ENCODE assay signal across 2 cellular contexts in the genomic region with DNA sequence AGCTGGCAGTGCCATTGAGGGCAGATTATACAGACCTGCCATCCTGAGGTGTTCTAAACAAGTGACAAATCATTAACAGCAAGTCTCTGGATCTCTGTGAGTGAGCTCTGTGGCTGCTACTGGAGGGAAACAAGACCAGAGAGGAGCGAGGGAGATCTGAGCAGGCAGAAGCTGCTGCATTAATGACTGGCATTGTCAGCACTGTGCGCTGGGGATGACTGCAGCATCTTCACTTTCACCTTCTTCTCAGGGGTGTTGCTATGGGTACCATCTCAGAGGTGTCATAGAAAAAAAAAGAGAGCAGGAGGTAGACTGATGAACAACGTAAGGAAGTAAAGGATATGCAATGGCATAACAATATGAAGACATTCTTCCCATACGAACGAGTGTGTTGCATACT.
TF ChIP-seq lines count a peak whose summit lies in the region.

No MANE protein-coding gene starts in this region.

TF ChIP-seq in HepG2, 621 proteins besides CTCF, POLR2A, EP300 and RAD21 (continues in another document):
- TF ChIP-seq, protein P1, sequence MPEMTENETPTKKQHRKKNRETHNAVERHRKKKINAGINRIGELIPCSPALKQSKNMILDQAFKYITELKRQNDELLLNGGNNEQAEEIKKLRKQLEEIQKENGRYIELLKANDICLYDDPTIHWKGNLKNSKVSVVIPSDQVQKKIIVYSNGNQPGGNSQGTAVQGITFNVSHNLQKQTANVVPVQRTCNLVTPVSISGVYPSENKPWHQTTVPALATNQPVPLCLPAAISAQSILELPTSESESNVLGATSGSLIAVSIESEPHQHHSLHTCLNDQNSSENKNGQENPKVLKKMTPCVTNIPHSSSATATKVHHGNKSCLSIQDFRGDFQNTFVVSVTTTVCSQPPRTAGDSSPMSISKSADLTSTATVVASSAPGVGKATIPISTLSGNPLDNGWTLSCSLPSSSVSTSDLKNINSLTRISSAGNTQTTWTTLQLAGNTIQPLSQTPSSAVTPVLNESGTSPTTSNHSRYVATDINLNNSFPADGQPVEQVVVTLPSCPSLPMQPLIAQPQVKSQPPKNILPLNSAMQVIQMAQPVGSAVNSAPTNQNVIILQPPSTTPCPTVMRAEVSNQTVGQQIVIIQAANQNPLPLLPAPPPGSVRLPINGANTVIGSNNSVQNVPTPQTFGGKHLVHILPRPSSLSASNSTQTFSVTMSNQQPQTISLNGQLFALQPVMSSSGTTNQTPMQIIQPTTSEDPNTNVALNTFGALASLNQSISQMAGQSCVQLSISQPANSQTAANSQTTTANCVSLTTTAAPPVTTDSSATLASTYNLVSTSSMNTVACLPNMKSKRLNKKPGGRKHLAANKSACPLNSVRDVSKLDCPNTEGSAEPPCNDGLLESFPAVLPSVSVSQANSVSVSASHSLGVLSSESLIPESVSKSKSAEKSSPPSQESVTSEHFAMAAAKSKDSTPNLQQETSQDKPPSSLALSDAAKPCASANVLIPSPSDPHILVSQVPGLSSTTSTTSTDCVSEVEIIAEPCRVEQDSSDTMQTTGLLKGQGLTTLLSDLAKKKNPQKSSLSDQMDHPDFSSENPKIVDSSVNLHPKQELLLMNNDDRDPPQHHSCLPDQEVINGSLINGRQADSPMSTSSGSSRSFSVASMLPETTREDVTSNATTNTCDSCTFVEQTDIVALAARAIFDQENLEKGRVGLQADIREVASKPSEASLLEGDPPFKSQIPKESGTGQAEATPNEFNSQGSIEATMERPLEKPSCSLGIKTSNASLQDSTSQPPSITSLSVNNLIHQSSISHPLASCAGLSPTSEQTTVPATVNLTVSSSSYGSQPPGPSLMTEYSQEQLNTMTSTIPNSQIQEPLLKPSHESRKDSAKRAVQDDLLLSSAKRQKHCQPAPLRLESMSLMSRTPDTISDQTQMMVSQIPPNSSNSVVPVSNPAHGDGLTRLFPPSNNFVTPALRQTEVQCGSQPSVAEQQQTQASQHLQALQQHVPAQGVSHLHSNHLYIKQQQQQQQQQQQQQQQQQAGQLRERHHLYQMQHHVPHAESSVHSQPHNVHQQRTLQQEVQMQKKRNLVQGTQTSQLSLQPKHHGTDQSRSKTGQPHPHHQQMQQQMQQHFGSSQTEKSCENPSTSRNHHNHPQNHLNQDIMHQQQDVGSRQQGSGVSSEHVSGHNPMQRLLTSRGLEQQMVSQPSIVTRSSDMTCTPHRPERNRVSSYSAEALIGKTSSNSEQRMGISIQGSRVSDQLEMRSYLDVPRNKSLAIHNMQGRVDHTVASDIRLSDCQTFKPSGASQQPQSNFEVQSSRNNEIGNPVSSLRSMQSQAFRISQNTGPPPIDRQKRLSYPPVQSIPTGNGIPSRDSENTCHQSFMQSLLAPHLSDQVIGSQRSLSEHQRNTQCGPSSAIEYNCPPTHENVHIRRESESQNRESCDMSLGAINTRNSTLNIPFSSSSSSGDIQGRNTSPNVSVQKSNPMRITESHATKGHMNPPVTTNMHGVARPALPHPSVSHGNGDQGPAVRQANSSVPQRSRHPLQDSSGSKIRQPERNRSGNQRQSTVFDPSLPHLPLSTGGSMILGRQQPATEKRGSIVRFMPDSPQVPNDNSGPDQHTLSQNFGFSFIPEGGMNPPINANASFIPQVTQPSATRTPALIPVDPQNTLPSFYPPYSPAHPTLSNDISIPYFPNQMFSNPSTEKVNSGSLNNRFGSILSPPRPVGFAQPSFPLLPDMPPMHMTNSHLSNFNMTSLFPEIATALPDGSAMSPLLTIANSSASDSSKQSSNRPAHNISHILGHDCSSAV (CRISPR knock-in tag; IDR thresholded peaks at IDR 0.05; ENCODE audit: borderline replicate concordance), result no peak
- TF ChIP-seq ZNF577 (CRISPR knock-in tag; IDR thresholded peaks at IDR 0.05; ENCODE audit: borderline replicate concordance, low read depth) (no peak), ZBTB21 (CRISPR knock-in tag; IDR thresholded peaks at IDR 0.05) (no peak), HDAC2 (CRISPR knock-in tag; IDR thresholded peaks at IDR 0.05) (no peak), NR2F6 (IDR thresholded peaks at IDR 0.05) (no peak), NR2F6 (CRISPR knock-in tag; IDR thresholded peaks at IDR 0.05) (no peak), ZNF746 (CRISPR knock-in tag; IDR thresholded peaks at IDR 0.05) (no peak)
- TF ChIP-seq, protein P2, sequence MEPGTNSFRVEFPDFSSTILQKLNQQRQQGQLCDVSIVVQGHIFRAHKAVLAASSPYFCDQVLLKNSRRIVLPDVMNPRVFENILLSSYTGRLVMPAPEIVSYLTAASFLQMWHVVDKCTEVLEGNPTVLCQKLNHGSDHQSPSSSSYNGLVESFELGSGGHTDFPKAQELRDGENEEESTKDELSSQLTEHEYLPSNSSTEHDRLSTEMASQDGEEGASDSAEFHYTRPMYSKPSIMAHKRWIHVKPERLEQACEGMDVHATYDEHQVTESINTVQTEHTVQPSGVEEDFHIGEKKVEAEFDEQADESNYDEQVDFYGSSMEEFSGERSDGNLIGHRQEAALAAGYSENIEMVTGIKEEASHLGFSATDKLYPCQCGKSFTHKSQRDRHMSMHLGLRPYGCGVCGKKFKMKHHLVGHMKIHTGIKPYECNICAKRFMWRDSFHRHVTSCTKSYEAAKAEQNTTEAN (CRISPR knock-in tag; conservative IDR thresholded peaks at IDR 0.05), result no peak

TF ChIP-seq in neural cell, 6 proteins besides CTCF, POLR2A, EP300 and RAD21 (continued from another document):
- TF ChIP-seq, protein P3, sequence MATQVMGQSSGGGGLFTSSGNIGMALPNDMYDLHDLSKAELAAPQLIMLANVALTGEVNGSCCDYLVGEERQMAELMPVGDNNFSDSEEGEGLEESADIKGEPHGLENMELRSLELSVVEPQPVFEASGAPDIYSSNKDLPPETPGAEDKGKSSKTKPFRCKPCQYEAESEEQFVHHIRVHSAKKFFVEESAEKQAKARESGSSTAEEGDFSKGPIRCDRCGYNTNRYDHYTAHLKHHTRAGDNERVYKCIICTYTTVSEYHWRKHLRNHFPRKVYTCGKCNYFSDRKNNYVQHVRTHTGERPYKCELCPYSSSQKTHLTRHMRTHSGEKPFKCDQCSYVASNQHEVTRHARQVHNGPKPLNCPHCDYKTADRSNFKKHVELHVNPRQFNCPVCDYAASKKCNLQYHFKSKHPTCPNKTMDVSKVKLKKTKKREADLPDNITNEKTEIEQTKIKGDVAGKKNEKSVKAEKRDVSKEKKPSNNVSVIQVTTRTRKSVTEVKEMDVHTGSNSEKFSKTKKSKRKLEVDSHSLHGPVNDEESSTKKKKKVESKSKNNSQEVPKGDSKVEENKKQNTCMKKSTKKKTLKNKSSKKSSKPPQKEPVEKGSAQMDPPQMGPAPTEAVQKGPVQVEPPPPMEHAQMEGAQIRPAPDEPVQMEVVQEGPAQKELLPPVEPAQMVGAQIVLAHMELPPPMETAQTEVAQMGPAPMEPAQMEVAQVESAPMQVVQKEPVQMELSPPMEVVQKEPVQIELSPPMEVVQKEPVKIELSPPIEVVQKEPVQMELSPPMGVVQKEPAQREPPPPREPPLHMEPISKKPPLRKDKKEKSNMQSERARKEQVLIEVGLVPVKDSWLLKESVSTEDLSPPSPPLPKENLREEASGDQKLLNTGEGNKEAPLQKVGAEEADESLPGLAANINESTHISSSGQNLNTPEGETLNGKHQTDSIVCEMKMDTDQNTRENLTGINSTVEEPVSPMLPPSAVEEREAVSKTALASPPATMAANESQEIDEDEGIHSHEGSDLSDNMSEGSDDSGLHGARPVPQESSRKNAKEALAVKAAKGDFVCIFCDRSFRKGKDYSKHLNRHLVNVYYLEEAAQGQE (IDR thresholded peaks at IDR 0.05; ENCODE audit: borderline replicate concordance), result no peak
- peak; percentile 51 for TF ChIP-seq POLR2AphosphoS5 (IDR thresholded peaks at IDR 0.05)
- peak; percentile 14 for TF ChIP-seq SMC3 (conservative IDR thresholded peaks at IDR 0.05; ENCODE audit: poor library complexity)
- TF ChIP-seq TAF1 (IDR thresholded peaks at IDR 0.05; ENCODE audit: low read depth), result no peak
